1 cellular context compared by ENCODE assay signal in genomic region chr15:63461230-63461629, GRCh38.
TF ChIP-seq lines count a peak whose summit lies in the region.

No MANE protein-coding gene starts in this region.

TF ChIP-seq in HepG2, 621 proteins besides CTCF, POLR2A, EP300 and RAD21 (continued from another document and continues in another):
- TF ChIP-seq IRF1 (CRISPR knock-in tag; IDR thresholded peaks at IDR 0.05; ENCODE audit: low read depth) (no peak), ARID5B (CRISPR knock-in tag; IDR thresholded peaks at IDR 0.05) (peak; percentile 36; the same call in 1 of the 2 replicates), ZNF225 (CRISPR knock-in tag; IDR thresholded peaks at IDR 0.05) (0 out of 2 replicates have a peak, but pooled peaks have one; percentile 24), ZNF746 (CRISPR knock-in tag; IDR thresholded peaks at IDR 0.05) (no peak), ZNF572 (CRISPR knock-in tag; IDR thresholded peaks at IDR 0.05) (no peak), FOXP1 (IDR thresholded peaks at IDR 0.05) (no peak), FOXP1 (CRISPR knock-in tag; IDR thresholded peaks at IDR 0.05) (no peak), CHCHD3 (CRISPR knock-in tag; IDR thresholded peaks at IDR 0.05) (no peak), ZNF263 (CRISPR knock-in tag; IDR thresholded peaks at IDR 0.05) (0 out of 2 replicates have a peak, but pooled peaks have one; percentile 28), PHF21A (CRISPR knock-in tag; IDR thresholded peaks at IDR 0.05) (no peak), GRHL1 (CRISPR knock-in tag; conservative IDR thresholded peaks at IDR 0.05) (no peak), JARID2 (CRISPR knock-in tag; IDR thresholded peaks at IDR 0.05; ENCODE audit: insufficient replicate concordance) (no peak), ZFY (CRISPR knock-in tag; IDR thresholded peaks at IDR 0.05) (peak; percentile 50), NFRKB (IDR thresholded peaks at IDR 0.05) (no peak), GABPB1 (CRISPR knock-in tag; IDR thresholded peaks at IDR 0.05) (peak; percentile 30; the same call in 1 of the 2 replicates), SOX6 (IDR thresholded peaks at IDR 0.05) (no peak), SOX6 (CRISPR knock-in tag; IDR thresholded peaks at IDR 0.05) (0 out of 2 replicates have a peak, but pooled peaks have one; percentile 15), HNRNPUL1 (IDR thresholded peaks at IDR 0.05; ENCODE audit: low read depth, low read length) (no peak), CEBPB (IDR thresholded peaks at IDR 0.05; ENCODE audit: borderline replicate concordance, low read depth, low read length) (no peak), ZNF792 (CRISPR knock-in tag; IDR thresholded peaks at IDR 0.05) (no peak), ZFYVE20 (CRISPR knock-in tag; IDR thresholded peaks at IDR 0.05; ENCODE audit: borderline replicate concordance, low read depth) (no peak), GZF1 (CRISPR knock-in tag; IDR thresholded peaks at IDR 0.05) (no peak), SOX5 (CRISPR knock-in tag; IDR thresholded peaks at IDR 0.05; ENCODE audit: borderline replicate concordance) (no peak), REST (IDR thresholded peaks at IDR 0.05; ENCODE audit: borderline replicate concordance in 1 of 2, low read depth in 1 of 2, low read length in 2 of 2) (no peak), HHEX (CRISPR knock-in tag; IDR thresholded peaks at IDR 0.05) (no peak), HOXA3 (CRISPR knock-in tag; IDR thresholded peaks at IDR 0.05) (0 out of 2 replicates have a peak, but pooled peaks have one; percentile 19), HOXA5 (CRISPR knock-in tag; IDR thresholded peaks at IDR 0.05) (0 out of 2 replicates have a peak, but pooled peaks have one; percentile 17), ZNF784 (CRISPR knock-in tag; IDR thresholded peaks at IDR 0.05; ENCODE audit: borderline replicate concordance) (no peak), MED8 (CRISPR knock-in tag; IDR thresholded peaks at IDR 0.05; ENCODE audit: insufficient replicate concordance) (no peak), NFAT5 (CRISPR knock-in tag; IDR thresholded peaks at IDR 0.05) (no peak), KDM2A (CRISPR knock-in tag; IDR thresholded peaks at IDR 0.05; ENCODE audit: borderline replicate concordance, low read depth) (peak; percentile 61; the same call in 1 of the 2 replicates), ZFX (CRISPR knock-in tag; IDR thresholded peaks at IDR 0.05; ENCODE audit: low read depth) (peak; percentile 64), ZKSCAN5 (CRISPR knock-in tag; IDR thresholded peaks at IDR 0.05) (no peak), KAT8 (CRISPR knock-in tag; IDR thresholded peaks at IDR 0.05) (0 out of 2 replicates have a peak, but pooled peaks have one; percentile 30), MEF2D (CRISPR knock-in tag; IDR thresholded peaks at IDR 0.05) (no peak), HNRNPLL (IDR thresholded peaks at IDR 0.05; ENCODE audit: low read depth, low read length, poor library complexity, severe bottlenecking) (peak; percentile 46), ZNF326 (CRISPR knock-in tag; IDR thresholded peaks at IDR 0.05; ENCODE audit: borderline replicate concordance) (no peak), RBM39 (IDR thresholded peaks at IDR 0.05; ENCODE audit: low read depth, low read length, poor library complexity, severe bottlenecking) (peak; percentile 43), GATAD2A (CRISPR knock-in tag; IDR thresholded peaks at IDR 0.05) (peak; percentile 45; the same call in 1 of the 2 replicates), ZNF768 (CRISPR knock-in tag; IDR thresholded peaks at IDR 0.05) (peak; percentile 35; the same call in 1 of the 2 replicates), SATB2 (CRISPR knock-in tag; IDR thresholded peaks at IDR 0.05) (no peak), RFX5 (IDR thresholded peaks at IDR 0.05; ENCODE audit: low read depth, low read length) (no peak)
- TF ChIP-seq, protein P1, sequence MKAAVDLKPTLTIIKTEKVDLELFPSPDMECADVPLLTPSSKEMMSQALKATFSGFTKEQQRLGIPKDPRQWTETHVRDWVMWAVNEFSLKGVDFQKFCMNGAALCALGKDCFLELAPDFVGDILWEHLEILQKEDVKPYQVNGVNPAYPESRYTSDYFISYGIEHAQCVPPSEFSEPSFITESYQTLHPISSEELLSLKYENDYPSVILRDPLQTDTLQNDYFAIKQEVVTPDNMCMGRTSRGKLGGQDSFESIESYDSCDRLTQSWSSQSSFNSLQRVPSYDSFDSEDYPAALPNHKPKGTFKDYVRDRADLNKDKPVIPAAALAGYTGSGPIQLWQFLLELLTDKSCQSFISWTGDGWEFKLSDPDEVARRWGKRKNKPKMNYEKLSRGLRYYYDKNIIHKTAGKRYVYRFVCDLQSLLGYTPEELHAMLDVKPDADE (CRISPR knock-in tag; IDR thresholded peaks at IDR 0.05), result 0 out of 2 replicates have a peak, but pooled peaks have one; percentile 38
- TF ChIP-seq, protein P2, sequence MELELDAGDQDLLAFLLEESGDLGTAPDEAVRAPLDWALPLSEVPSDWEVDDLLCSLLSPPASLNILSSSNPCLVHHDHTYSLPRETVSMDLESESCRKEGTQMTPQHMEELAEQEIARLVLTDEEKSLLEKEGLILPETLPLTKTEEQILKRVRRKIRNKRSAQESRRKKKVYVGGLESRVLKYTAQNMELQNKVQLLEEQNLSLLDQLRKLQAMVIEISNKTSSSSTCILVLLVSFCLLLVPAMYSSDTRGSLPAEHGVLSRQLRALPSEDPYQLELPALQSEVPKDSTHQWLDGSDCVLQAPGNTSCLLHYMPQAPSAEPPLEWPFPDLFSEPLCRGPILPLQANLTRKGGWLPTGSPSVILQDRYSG (CRISPR knock-in tag; IDR thresholded peaks at IDR 0.05), result no peak
- TF ChIP-seq, protein P3, sequence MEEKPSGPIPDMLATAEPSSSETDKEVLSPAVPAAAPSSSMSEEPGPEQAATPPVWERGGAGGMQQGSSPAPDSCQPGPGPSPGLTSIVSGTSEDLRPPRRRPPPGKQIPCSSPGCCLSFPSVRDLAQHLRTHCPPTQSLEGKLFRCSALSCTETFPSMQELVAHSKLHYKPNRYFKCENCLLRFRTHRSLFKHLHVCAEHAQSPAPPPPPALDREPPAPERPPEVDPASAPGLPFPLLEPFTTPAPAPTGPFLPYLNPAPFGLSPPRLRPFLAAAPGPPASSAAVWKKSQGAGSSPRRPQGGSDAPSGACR (CRISPR knock-in tag; IDR thresholded peaks at IDR 0.05), result 0 out of 2 replicates have a peak, but pooled peaks have one; percentile 61
- TF ChIP-seq, protein P4, sequence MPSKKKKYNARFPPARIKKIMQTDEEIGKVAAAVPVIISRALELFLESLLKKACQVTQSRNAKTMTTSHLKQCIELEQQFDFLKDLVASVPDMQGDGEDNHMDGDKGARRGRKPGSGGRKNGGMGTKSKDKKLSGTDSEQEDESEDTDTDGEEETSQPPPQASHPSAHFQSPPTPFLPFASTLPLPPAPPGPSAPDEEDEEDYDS (CRISPR knock-in tag; IDR thresholded peaks at IDR 0.05), result no peak
